1 cellular context compared by ENCODE assay signal in genomic region chr12:107845980-107846659, GRCh38.
TF ChIP-seq lines count a peak whose summit lies in the region.

No MANE protein-coding gene starts in this region.

TF ChIP-seq in HCT116, 20 proteins besides CTCF, POLR2A, EP300 and RAD21:
- TF ChIP-seq REST (IDR thresholded peaks at IDR 0.05; ENCODE audit: low read depth) (no peak), POLR2AphosphoS5 (IDR thresholded peaks at IDR 0.05; ENCODE audit: low read depth, low read length) (no peak), MAX (IDR thresholded peaks at IDR 0.05) (no peak), FOSL1 (IDR thresholded peaks at IDR 0.05; ENCODE audit: low read depth) (no peak), ZBTB33 (IDR thresholded peaks at IDR 0.05; ENCODE audit: extremely low read depth, insufficient replicate concordance, low read length) (no peak), EZH2 (IDR thresholded peaks at IDR 0.05) (no peak), YY1 (IDR thresholded peaks at IDR 0.05; ENCODE audit: extremely low read depth, insufficient replicate concordance, low read depth, low read length) (no peak), ZFX (IDR thresholded peaks at IDR 0.05) (no peak), ZNF274 (IDR thresholded peaks at IDR 0.05; ENCODE audit: low read depth, low read length) (no peak), SRF (IDR thresholded peaks at IDR 0.05; ENCODE audit: low read depth) (no peak), ATF3 (IDR thresholded peaks at IDR 0.05) (no peak), JUND (IDR thresholded peaks at IDR 0.05) (no peak), ELF1 (IDR thresholded peaks at IDR 0.05; ENCODE audit: borderline replicate concordance, low read depth) (no peak), CEBPB (IDR thresholded peaks at IDR 0.05; ENCODE audit: low read depth) (no peak), SP1 (IDR thresholded peaks at IDR 0.05; ENCODE audit: low read depth) (no peak), TCF7L2 (IDR thresholded peaks at IDR 0.05; ENCODE audit: borderline replicate concordance, extremely low read depth, insufficient read depth, insufficient read length) (no peak), SIN3A (IDR thresholded peaks at IDR 0.05; ENCODE audit: low read depth) (no peak), EGR1 (IDR thresholded peaks at IDR 0.05; ENCODE audit: low read depth) (no peak)
